ENCODE assay signal across 2 cellular contexts in genomic region chr4:7780751-7781348, GRCh38.
TF ChIP-seq lines count a peak whose summit lies in the region.

No MANE protein-coding gene starts in this region.

TF ChIP-seq in IMR-90, 13 proteins besides CTCF, POLR2A, EP300 and RAD21:
- TF ChIP-seq SMC3 (IDR thresholded peaks at IDR 0.05; ENCODE audit: low read depth, low read length) = no peak
- TF ChIP-seq BHLHE40 (IDR thresholded peaks at IDR 0.05; ENCODE audit: low read depth, low read length) = no peak
- no peak for TF ChIP-seq CEBPB (IDR thresholded peaks at IDR 0.05; ENCODE audit: low read depth, low read length)
- no peak for TF ChIP-seq FOS (IDR thresholded peaks at IDR 0.05; ENCODE audit: low read depth, low read length)
- no peak for TF ChIP-seq MAZ (IDR thresholded peaks at IDR 0.05; ENCODE audit: borderline replicate concordance, low read depth, low read length)
- TF ChIP-seq MXI1 (IDR thresholded peaks at IDR 0.05; ENCODE audit: borderline replicate concordance, low read depth, low read length) = no peak
- TF ChIP-seq MAFK (IDR thresholded peaks at IDR 0.05; ENCODE audit: low read depth, low read length) = no peak
- TF ChIP-seq RFX5 (IDR thresholded peaks at IDR 0.05; ENCODE audit: low read depth, low read length) = no peak
- no peak for TF ChIP-seq USF2 (IDR thresholded peaks at IDR 0.05; ENCODE audit: low read depth, low read length)
- TF ChIP-seq NFE2L2 (IDR thresholded peaks at IDR 0.05; ENCODE audit: low read depth, low read length) = no peak
- no peak for TF ChIP-seq RCOR1 (IDR thresholded peaks at IDR 0.05; ENCODE audit: insufficient replicate concordance, low read length)
- TF ChIP-seq ELK1 (IDR thresholded peaks at IDR 0.05; ENCODE audit: borderline replicate concordance, low read depth, low read length) = no peak
- no peak for TF ChIP-seq CHD1 (IDR thresholded peaks at IDR 0.05; ENCODE audit: low read depth, low read length)

TF ChIP-seq in endothelial cell of umbilical vein, 7 proteins besides CTCF, POLR2A, EP300 and RAD21:
- TF ChIP-seq GATA2 (IDR thresholded peaks at IDR 0.05; ENCODE audit: insufficient read depth, insufficient read length, low read depth, low read length) (no peak), FOS (IDR thresholded peaks at IDR 0.05; ENCODE audit: borderline replicate concordance, insufficient read depth, low read length) (no peak), MAX (IDR thresholded peaks at IDR 0.05; ENCODE audit: insufficient read depth, insufficient read length) (no peak), POLR2AphosphoS5 (IDR thresholded peaks at IDR 0.05; ENCODE audit: insufficient read depth, low read depth, low read length) (no peak)
